ENCODE assay signal across 17 cellular contexts in genomic region chr4:135917016-135917415, GRCh38.
"Had no signal": no experiment of that assay in that cellular context is flagged by ENCODE, and none has a peak within 500 bp of the region (broad histone marks: within the 10 kb centered on the region; RNA-seq: fewer than 3 reads in every experiment).

No MANE protein-coding gene starts in this region.

- H3K36me3 ChIP-seq: right atrium auricular region, thyroid gland had no signal

- H3K36me3 Mint-ChIP-seq: activated naive CD4-positive, alpha-beta T cell treated with anti-CD3 and anti-CD28 coated beads, Interleukin-2, amount 50 U/mL, for 72 hours; immature natural killer cell; naive thymus-derived CD4-positive, alpha-beta T cell had no signal

- H3K27me3 Mint-ChIP-seq: activated B cell treated with CpG ODN at 0.5 μM for 24 hours; activated CD4-positive, alpha-beta T cell treated with anti-CD3 and anti-CD28 coated beads, Interleukin-2, amount 10 ng/mL, durations not matched to agents 24 days and 14 days; naive thymus-derived CD4-positive, alpha-beta T cell had no signal

- H3K9me3 Mint-ChIP-seq: activated CD4-positive, alpha-beta T cell treated with anti-CD3 and anti-CD28 coated beads, Interleukin-2, amount 10 ng/mL, durations not matched to agents 24 days and 14 days had no signal

- H3K27me3 ChIP-seq: foreskin keratinocyte, right atrium auricular region, thyroid gland had no signal

- H3K27ac Mint-ChIP-seq: activated B cell treated with CpG ODN at 0.5 μM for 24 hours; activated CD4-positive, alpha-beta T cell treated with anti-CD3 and anti-CD28 coated beads, Interleukin-2, amount 10 ng/mL, durations not matched to agents 24 days and 14 days; activated naive CD4-positive, alpha-beta T cell treated with anti-CD3 and anti-CD28 coated beads, Interleukin-2, amount 50 U/mL, for 72 hours; immature natural killer cell; naive thymus-derived CD4-positive, alpha-beta T cell had no signal

- H3K4me3 ChIP-seq: coronary artery, lung, right atrium auricular region, thyroid gland had no signal

- H3K9me3 ChIP-seq: right atrium auricular region, thyroid gland had no signal

- H3K4me1 ChIP-seq: foreskin keratinocyte, right atrium auricular region, thyroid gland had no signal

- H3K4me1 Mint-ChIP-seq: activated B cell treated with CpG ODN at 0.5 μM for 24 hours; activated CD4-positive, alpha-beta T cell treated with anti-CD3 and anti-CD28 coated beads, Interleukin-2, amount 10 ng/mL, durations not matched to agents 24 days and 14 days; immature natural killer cell; naive thymus-derived CD4-positive, alpha-beta T cell had no signal

- H3K4me3 Mint-ChIP-seq: activated B cell treated with CpG ODN at 0.5 μM for 24 hours; activated CD4-positive, alpha-beta T cell treated with anti-CD3 and anti-CD28 coated beads, Interleukin-2, amount 10 ng/mL, durations not matched to agents 24 days and 14 days; immature natural killer cell; naive thymus-derived CD4-positive, alpha-beta T cell had no signal

- ATAC-seq: activated naive CD4-positive, alpha-beta T cell treated with anti-CD3 and anti-CD28 coated beads, Interleukin-2, amount 50 U/mL, for 72 hours; foreskin keratinocyte; left cardiac atrium; naive thymus-derived CD4-positive, alpha-beta T cell had no signal

- DNase-seq: activated B cell treated with CpG ODN at 0.5 μM for 24 hours; activated CD4-positive, alpha-beta T cell treated with anti-CD3 and anti-CD28 coated beads, Interleukin-2, amount 10 ng/mL, durations not matched to agents 24 days and 14 days; anterior cingulate cortex; caudate nucleus; effector CD8-positive, alpha-beta T cell; foreskin keratinocyte; immature natural killer cell; left cardiac atrium; naive thymus-derived CD4-positive, alpha-beta T cell; posterior cingulate gyrus; small intestine; T-helper 2 cell; thyroid gland had no signal
